ENCODE assay signal across 16 cellular contexts in the genomic region with DNA sequence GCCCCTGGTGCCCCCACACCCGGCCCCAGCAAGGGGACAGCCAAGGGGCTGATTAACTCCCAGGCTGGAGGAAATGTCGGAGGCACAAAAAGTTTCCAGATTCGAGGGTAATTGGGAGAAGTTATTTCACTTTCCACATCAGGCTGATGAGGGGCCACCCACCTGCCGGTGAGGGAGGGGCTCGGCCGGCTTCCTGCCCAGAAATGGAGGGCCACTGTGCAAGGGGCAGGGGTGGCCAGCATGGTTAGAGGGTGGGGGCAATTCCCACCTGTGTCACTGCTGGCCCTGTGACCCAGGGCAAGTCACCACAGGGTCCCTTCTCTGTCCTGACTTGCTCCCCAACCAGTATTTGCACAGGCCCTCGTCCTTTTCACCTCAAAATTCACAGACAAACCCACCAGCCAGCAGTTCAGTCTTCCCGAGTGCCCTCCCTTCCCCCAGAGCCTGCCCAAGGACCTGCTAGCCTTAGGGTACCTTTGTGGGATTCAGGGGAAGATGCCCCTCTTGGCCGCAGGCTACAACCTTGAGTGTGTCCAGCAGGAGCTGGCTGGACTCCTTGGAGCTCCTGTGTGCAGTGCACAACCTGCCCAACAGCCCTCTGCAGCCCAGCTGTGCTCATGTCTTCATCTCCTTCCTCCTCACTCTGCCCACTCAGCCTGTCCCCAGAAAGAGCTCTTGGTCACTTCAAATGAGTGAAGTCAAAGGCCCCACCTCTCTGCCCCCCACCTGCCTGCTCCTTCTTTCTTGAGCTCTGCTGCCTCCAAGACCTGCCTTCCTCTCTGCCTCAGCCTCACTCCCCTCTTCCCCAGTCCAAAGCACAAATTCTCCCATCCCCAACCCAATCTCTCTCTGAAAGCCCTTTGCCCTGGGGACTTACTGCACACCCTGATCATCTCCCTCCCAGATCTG.
DNase-seq lines count a peak whose midpoint lies in the region; ATAC-seq and TF ChIP-seq lines count a peak whose summit lies in the region.
"Had no signal": no experiment of that assay in that cellular context is flagged by ENCODE, and none has a peak within 500 bp of the region (broad histone marks: within the 10 kb centered on the region; RNA-seq: fewer than 3 reads in every experiment).

No MANE protein-coding gene starts in this region.

- POLR2A ChIA-PET in activated B cell treated with CpG ODN at 0.5 μM for 24 hours (lab: Charles Lee) = no interaction called here

- ATAC-seq in activated B cell treated with CpG ODN at 0.5 μM for 24 hours (ENCODE audit: low read depth) (no peak), HG02885 (IDR thresholded peaks at IDR 0.05; ENCODE audit: poor library complexity, unreplicated experiment) (no peak)

- no peak overlapping the region for H2BK5ac ChIP-seq in neuronal stem cell (ENCODE audit: low read length)

- H3K4me3 Mint-ChIP-seq in CD14-positive monocyte (no peak overlapping the region), activated B cell treated with CpG ODN at 0.5 μM for 24 hours (no peak overlapping the region)
- H3K4me3 Mint-ChIP-seq: CD8-positive, alpha-beta memory T cell had no signal

- peak; percentile 38 for DNase-seq in CD14-positive monocyte (ENCODE audit: low spot score)
- peak; percentile 17 for DNase-seq in GM10266 (ENCODE audit: extremely low spot score)
- DNase-seq in activated B cell treated with CpG ODN at 0.5 μM for 24 hours = peak; percentile 10
- no peak for DNase-seq in neuronal stem cell (ENCODE audit: low spot score)
- DNase-seq in activated CD4-positive, CD25-positive, alpha-beta regulatory T cell (lab: John Stamatoyannopoulos, UW) = no peak
- DNase-seq in coronary artery (ENCODE audit: low spot score) = no peak
- no peak for DNase-seq in cerebellum (ENCODE audit: low spot score)
- DNase-seq: CD8-positive, alpha-beta memory T cell; DMS 273 treated with DMSO at 0.1 percent for 48 hours; EL; KG1; NCI-H1092; NCI-H187; NCI-H774; PC-9 had no signal

- H2BK120ac ChIP-seq in neuronal stem cell (ENCODE audit: low read depth, low read length) = no peak overlapping the region

- intact Hi-C loops in CD14-positive monocyte (cut with micrococcal nuclease) = loop anchor here (5.0 kb wide), 1 partner anchor 138 kb away; no protein-coding TSS in a partner anchor
- intact Hi-C loops in activated B cell treated with CpG ODN at 0.5 μM for 24 hours (cut with micrococcal nuclease) = loop anchor here (10.0 kb wide), 1 partner anchor 390 kb away; no protein-coding TSS in a partner anchor

- no peak overlapping the region for H2AK5ac ChIP-seq in neuronal stem cell (ENCODE audit: low read depth, low read length)

- no peak overlapping the region for H3K27ac ChIP-seq in neuronal stem cell (replicated peaks; ENCODE audit: low read length)
- no peak overlapping the region for H3K27ac ChIP-seq in coronary artery
- H3K27ac ChIP-seq: PC-9 had no signal

- H3K36me3 Mint-ChIP-seq in CD14-positive monocyte (no peaks in the 10 kb centered on the region), activated B cell treated with CpG ODN at 0.5 μM for 24 hours (ENCODE audit: low read depth) (no peaks in the 10 kb centered on the region)
- H3K36me3 Mint-ChIP-seq: CD8-positive, alpha-beta memory T cell had no signal

- no peak overlapping the region for H2BK15ac ChIP-seq in neuronal stem cell (ENCODE audit: low read length)

- H3K27me3 Mint-ChIP-seq in CD14-positive monocyte (ENCODE audit: low read depth in 3 of 3) (peaks cover 26 to 49% (median 44%) of the 10 kb centered on the region in 3 donors), activated B cell treated with CpG ODN at 0.5 μM for 24 hours (peaks cover 41% of the 10 kb centered on the region)

- H3K9me3 ChIP-seq in neuronal stem cell (replicated peaks in 1 of 2; ENCODE audit: control insufficient read depth in 2 of 2, insufficient read depth in 1 of 2, low read depth in 1 of 2, low read length in 2 of 2) = peaks cover 0 to 8% of the 10 kb centered on the region in 2 donors

- H3K14ac ChIP-seq in neuronal stem cell (ENCODE audit: low read length) = no peak overlapping the region

- H3K9me3 Mint-ChIP-seq in CD14-positive monocyte (peaks cover 0 to 11% (median 3%) of the 10 kb centered on the region in 7 donors), activated B cell treated with CpG ODN at 0.5 μM for 24 hours (no peaks in the 10 kb centered on the region)

- H3K4me2 ChIP-seq in neuronal stem cell (ENCODE audit: insufficient read depth, low read length, poor library complexity, severe bottlenecking) = no peak overlapping the region
- H3K4me2 ChIP-seq: PC-9 had no signal

- CTCF ChIA-PET in activated B cell treated with CpG ODN at 0.5 μM for 24 hours (lab: Charles Lee) = no interaction called here

- H3K27me3 ChIP-seq in neuronal stem cell (ENCODE audit: control insufficient read depth in 3 of 3, insufficient read depth in 3 of 3, low read depth in 1 of 3, low read length in 3 of 3) = peaks cover 0 to 13% (median 0%) of the 10 kb centered on the region in 3 experiments

- H3K23ac ChIP-seq in neuronal stem cell (ENCODE audit: low read depth, low read length, poor library complexity) = no peak overlapping the region

- no peak overlapping the region for H4K8ac ChIP-seq in neuronal stem cell (ENCODE audit: low read depth, low read length)

- H2BK12ac ChIP-seq in neuronal stem cell (ENCODE audit: low read length) = no peak overlapping the region

- no peak overlapping the region for H4K91ac ChIP-seq in neuronal stem cell (ENCODE audit: low read depth, low read length, poor library complexity)

- H3K9ac ChIP-seq in neuronal stem cell (ENCODE audit: low read depth, low read length, poor library complexity) = no peak overlapping the region

- H3K36me3 ChIP-seq in neuronal stem cell (replicated peaks in 1 of 2; ENCODE audit: control insufficient read depth in 2 of 2, insufficient read depth in 2 of 2, low read length in 2 of 2) = no peaks in the 10 kb centered on the region

- peak overlapping the region; percentile 22 for H3K18ac ChIP-seq in neuronal stem cell (ENCODE audit: low read length)

- no peak overlapping the region for H3K27ac Mint-ChIP-seq in CD14-positive monocyte
- H3K27ac Mint-ChIP-seq in activated B cell treated with CpG ODN at 0.5 μM for 24 hours = no peak overlapping the region
- H3K27ac Mint-ChIP-seq: CD8-positive, alpha-beta memory T cell had no signal

- H3K4me1 Mint-ChIP-seq in CD14-positive monocyte (peaks cover 3% of the 10 kb centered on the region), activated B cell treated with CpG ODN at 0.5 μM for 24 hours (peaks cover 10% of the 10 kb centered on the region)

- TF ChIP-seq CTCF in CD14-positive monocyte (IDR thresholded peaks at IDR 0.05) (no peak), GM10266 (IDR thresholded peaks at IDR 0.05; ENCODE audit: control insufficient read depth, insufficient read depth, low read depth, missing control alignments) (no peak), activated B cell treated with CpG ODN at 0.5 μM for 24 hours (IDR thresholded peaks at IDR 0.05) (no peak), coronary artery (IDR thresholded peaks at IDR 0.05) (no peak)

- no CpG with 5 or more reads among the region's 9 CpGs for WGBS in neuronal stem cell (ENCODE audit: extremely low coverage in 2 of 2, insufficient read length in 2 of 2, insufficient replicate concordance in 1 of 2), 2 donors

- H2AFZ ChIP-seq in neuronal stem cell (ENCODE audit: low read length) = no peak overlapping the region
- H2AFZ ChIP-seq: PC-9 had no signal

- no peak overlapping the region for H3K4me3 ChIP-seq in neuronal stem cell (ENCODE audit: low read length in 2 of 2)
- H3K4me3 ChIP-seq in coronary artery = no peak overlapping the region
- H3K4me3 ChIP-seq: PC-9 had no signal

- no peak overlapping the region for H3K4ac ChIP-seq in neuronal stem cell (ENCODE audit: low read length)

- peaks cover 0 to 9% of the 10 kb centered on the region in 2 donors for H3K4me1 ChIP-seq in neuronal stem cell (ENCODE audit: control insufficient read depth in 2 of 2, insufficient read depth in 1 of 2, low read depth in 1 of 2, low read length in 2 of 2)

- no peaks in the 10 kb centered on the region for H3K79me1 ChIP-seq in neuronal stem cell (ENCODE audit: low read depth, low read length)

Comparison
In these comparisons a context has a peak if more than half of its experiments do, and no peak if none do; other contexts are left out.
1. DNase-seq: peak in CD14-positive monocyte (single experiment), GM10266 (single experiment) and activated B cell treated with CpG ODN at 0.5 μM for 24 hours (single experiment); none in neuronal stem cell (single experiment), activated CD4-positive, CD25-positive, alpha-beta regulatory T cell (0 of 4), coronary artery (single experiment) and cerebellum (single experiment).